ENCODE assay signal across 20 cellular contexts in the genomic region with DNA sequence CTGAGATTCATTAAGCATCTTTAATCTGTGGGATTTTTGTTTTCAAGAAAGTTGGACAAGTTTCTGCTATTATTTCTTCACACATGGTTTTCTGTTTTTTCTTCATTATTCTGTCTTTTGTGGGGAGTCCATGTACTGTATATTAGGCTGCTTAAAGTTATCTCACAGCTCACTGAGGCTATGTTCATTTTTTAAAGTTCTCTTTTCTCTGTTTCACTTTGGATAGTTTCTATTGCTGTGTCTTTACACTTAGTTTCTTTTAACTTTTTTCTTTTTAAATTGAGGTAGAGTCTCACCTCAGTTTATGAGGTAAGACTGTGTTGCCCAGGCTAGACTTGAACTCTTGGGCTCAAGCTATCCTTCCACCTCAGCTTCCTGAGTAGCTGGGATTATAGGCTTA.
"Had no signal": no experiment of that assay in that cellular context is flagged by ENCODE, and none has a peak within 500 bp of the region (broad histone marks: within the 10 kb centered on the region; RNA-seq: fewer than 3 reads in every experiment).

No MANE protein-coding gene starts in this region.

- ATAC-seq: foreskin keratinocyte; lower lobe of right lung; sciatic nerve; stimulated activated memory B cell treated with anti-CD40 and anti-IgM and Interleukin-4, amounts not matched to agents 10 μg/mL and 1 μg/mL and 100 μg/mL, for 72 hours had no signal

- DNase-seq: activated CD4-positive, alpha-beta memory T cell treated with anti-CD3 and anti-CD28 coated beads, Interleukin-2, amount 10 ng/mL, durations not matched to agents 7 days and 5 days; activated CD4-positive, alpha-beta T cell treated with anti-CD3 and anti-CD28 coated beads for 48 hours; activated CD4-positive, CD25-positive, alpha-beta regulatory T cell; activated gamma-delta T cell; central memory CD4-positive, alpha-beta T cell; dermis blood vessel endothelial cell; effector CD8-positive, alpha-beta T cell; foreskin keratinocyte; kidney; lower lobe of right lung; mesendoderm; naive B cell; nucleus accumbens; small intestine; stimulated activated CD4-positive, alpha-beta T cell treated with anti-CD3 and anti-CD28 coated beads, Interleukin-2, amount 100 ng/mL, for 24 hours; testis had no signal

- H3K27ac ChIP-seq: foreskin keratinocyte, lower lobe of right lung, testis, vagina had no signal

- H3K4me1 ChIP-seq: lower lobe of right lung, testis, vagina had no signal

- H3K4me3 ChIP-seq: lower lobe of right lung, testis, vagina had no signal

- H3K27me3 ChIP-seq: foreskin keratinocyte, testis, vagina had no signal

- FAIRE-seq: astrocyte, kidney, small intestine had no signal

- H3K9me3 ChIP-seq: lower lobe of right lung, testis, vagina had no signal

- H3K36me3 ChIP-seq: lower lobe of right lung, vagina had no signal
